ENCODE assay signal across 16 cellular contexts in the genomic region with DNA sequence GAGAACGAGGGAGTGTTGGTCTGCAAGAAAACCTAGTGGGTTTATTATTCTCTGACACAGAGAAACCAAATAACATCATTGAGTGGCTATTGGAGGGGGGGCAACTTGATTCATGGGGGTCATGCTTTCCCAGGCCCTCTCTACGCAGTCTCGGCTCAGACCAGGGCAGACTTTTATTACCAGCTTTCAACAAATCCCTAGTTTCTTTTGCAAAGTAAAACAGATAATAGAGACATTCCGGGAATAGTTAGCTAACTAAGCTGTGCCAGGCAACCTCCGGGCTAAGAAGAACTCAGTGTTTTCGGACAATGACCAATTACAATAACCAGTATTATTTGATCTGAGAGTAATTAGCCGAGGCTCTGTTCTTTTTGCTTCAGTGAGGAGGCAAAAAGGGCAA.
A peak's percentile ranks its signal among the peaks of the same experiment; 100 is the strongest.
DNase-seq lines count a peak whose midpoint lies in the region; ATAC-seq and TF ChIP-seq lines count a peak whose summit lies in the region.
"Had no signal": no experiment of that assay in that cellular context is flagged by ENCODE, and none has a peak within 500 bp of the region (broad histone marks: within the 10 kb centered on the region; RNA-seq: fewer than 3 reads in every experiment).

No MANE protein-coding gene starts in this region.

- POLR2A ChIA-PET in WTC11 (lab: Charles Lee), result no interaction called here

- peaks cover 2% of the 10 kb centered on the region; the same call in 1 of the 2 replicates for H3K9me3 Mint-ChIP-seq in WTC11

- ATAC-seq in WTC11, result peak; percentile 44
- ATAC-seq in GM19351 (IDR thresholded peaks at IDR 0.05; ENCODE audit: unreplicated experiment), result no peak
- ATAC-seq in GM18861 (IDR thresholded peaks at IDR 0.05; ENCODE audit: unreplicated experiment), result no peak
- ATAC-seq in GM19397 (IDR thresholded peaks at IDR 0.05; ENCODE audit: unreplicated experiment), result no peak
- no peak for ATAC-seq in HG03135 (IDR thresholded peaks at IDR 0.05; ENCODE audit: unreplicated experiment)

- TF ChIP-seq CTCF in WTC11 (IDR thresholded peaks at IDR 0.05), result no peak
- no peak for TF ChIP-seq CTCF in fibroblast of villous mesenchyme (IDR thresholded peaks at IDR 0.05; ENCODE audit: insufficient read depth, low read depth, low read length)

- H3K27ac ChIP-seq in substantia nigra (ENCODE audit: low read depth, low read length, poor library complexity, severe bottlenecking), result peak overlapping the region; percentile 60

- no peak overlapping the region for H3K4me3 ChIP-seq in fibroblast of villous mesenchyme (ENCODE audit: low read depth, low read length)

- H3K27me3 Mint-ChIP-seq in WTC11 (ENCODE audit: low read depth), result no peaks in the 10 kb centered on the region

- peaks cover 17% of the 10 kb centered on the region for H3K4me1 Mint-ChIP-seq in WTC11
- H3K4me1 Mint-ChIP-seq: CD4-positive, alpha-beta memory T cell had no signal

- no peak overlapping the region for H3K4me3 Mint-ChIP-seq in WTC11
- H3K4me3 Mint-ChIP-seq: CD4-positive, alpha-beta memory T cell had no signal

- no peaks in the 10 kb centered on the region for H3K36me3 Mint-ChIP-seq in WTC11
- H3K36me3 Mint-ChIP-seq: CD4-positive, alpha-beta memory T cell had no signal

- CTCF ChIA-PET in WTC11 (lab: Charles Lee), result interaction anchor here (0.8 kb wide), 2 partner anchors 12 to 151 kb away, joined by 3 read pairs; no protein-coding TSS in a partner anchor

- DNase-seq in WTC11 (ENCODE audit: low spot score), result no peak
- DNase-seq in fibroblast of villous mesenchyme (ENCODE audit: low read depth), result peak; percentile 66
- DNase-seq in midbrain (lab: John Stamatoyannopoulos, UW), result peak; percentile 2
- peak in 2 of 49 donors; percentile 22 to 26 for DNase-seq in substantia nigra (lab: John Stamatoyannopoulos, UW)
- DNase-seq: BE2C; CD4-positive, alpha-beta memory T cell; DMS79; GF-D8; NCI-H1436 treated with DMSO at 0.1 percent for 48 hours; NCI-H2081; NCI-H510A treated with DMSO at 0.1 percent for 48 hours; SHP77 had no signal

- H3K27ac Mint-ChIP-seq in WTC11, result peak overlapping the region; percentile 75
- H3K27ac Mint-ChIP-seq: CD4-positive, alpha-beta memory T cell had no signal

TF ChIP-seq in WTC11, 78 proteins besides CTCF, POLR2A, EP300 and RAD21 (continues in another document):
- TF ChIP-seq ZNF416 (CRISPR knock-in tag; IDR thresholded peaks at IDR 0.05), result no peak
- no peak for TF ChIP-seq TEAD1 (CRISPR knock-in tag; IDR thresholded peaks at IDR 0.05)
- TF ChIP-seq TEAD4 (CRISPR knock-in tag; IDR thresholded peaks at IDR 0.05), result no peak
- no peak for TF ChIP-seq ZNF232 (CRISPR knock-in tag; IDR thresholded peaks at IDR 0.05)
- TF ChIP-seq, protein P1, sequence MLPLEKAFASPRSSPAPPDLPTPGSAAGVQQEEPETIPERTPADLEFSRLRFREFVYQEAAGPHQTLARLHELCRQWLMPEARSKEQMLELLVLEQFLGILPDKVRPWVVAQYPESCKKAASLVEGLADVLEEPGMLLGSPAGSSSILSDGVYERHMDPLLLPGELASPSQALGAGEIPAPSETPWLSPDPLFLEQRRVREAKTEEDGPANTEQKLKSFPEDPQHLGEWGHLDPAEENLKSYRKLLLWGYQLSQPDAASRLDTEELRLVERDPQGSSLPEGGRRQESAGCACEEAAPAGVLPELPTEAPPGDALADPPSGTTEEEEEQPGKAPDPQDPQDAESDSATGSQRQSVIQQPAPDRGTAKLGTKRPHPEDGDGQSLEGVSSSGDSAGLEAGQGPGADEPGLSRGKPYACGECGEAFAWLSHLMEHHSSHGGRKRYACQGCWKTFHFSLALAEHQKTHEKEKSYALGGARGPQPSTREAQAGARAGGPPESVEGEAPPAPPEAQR (CRISPR knock-in tag; IDR thresholded peaks at IDR 0.05), result no peak
- TF ChIP-seq, protein P2, sequence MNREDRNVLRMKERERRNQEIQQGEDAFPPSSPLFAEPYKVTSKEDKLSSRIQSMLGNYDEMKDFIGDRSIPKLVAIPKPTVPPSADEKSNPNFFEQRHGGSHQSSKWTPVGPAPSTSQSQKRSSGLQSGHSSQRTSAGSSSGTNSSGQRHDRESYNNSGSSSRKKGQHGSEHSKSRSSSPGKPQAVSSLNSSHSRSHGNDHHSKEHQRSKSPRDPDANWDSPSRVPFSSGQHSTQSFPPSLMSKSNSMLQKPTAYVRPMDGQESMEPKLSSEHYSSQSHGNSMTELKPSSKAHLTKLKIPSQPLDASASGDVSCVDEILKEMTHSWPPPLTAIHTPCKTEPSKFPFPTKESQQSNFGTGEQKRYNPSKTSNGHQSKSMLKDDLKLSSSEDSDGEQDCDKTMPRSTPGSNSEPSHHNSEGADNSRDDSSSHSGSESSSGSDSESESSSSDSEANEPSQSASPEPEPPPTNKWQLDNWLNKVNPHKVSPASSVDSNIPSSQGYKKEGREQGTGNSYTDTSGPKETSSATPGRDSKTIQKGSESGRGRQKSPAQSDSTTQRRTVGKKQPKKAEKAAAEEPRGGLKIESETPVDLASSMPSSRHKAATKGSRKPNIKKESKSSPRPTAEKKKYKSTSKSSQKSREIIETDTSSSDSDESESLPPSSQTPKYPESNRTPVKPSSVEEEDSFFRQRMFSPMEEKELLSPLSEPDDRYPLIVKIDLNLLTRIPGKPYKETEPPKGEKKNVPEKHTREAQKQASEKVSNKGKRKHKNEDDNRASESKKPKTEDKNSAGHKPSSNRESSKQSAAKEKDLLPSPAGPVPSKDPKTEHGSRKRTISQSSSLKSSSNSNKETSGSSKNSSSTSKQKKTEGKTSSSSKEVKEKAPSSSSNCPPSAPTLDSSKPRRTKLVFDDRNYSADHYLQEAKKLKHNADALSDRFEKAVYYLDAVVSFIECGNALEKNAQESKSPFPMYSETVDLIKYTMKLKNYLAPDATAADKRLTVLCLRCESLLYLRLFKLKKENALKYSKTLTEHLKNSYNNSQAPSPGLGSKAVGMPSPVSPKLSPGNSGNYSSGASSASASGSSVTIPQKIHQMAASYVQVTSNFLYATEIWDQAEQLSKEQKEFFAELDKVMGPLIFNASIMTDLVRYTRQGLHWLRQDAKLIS (CRISPR knock-in tag; IDR thresholded peaks at IDR 0.05; ENCODE audit: borderline replicate concordance), result no peak
- no peak for TF ChIP-seq SP1 (CRISPR knock-in tag; conservative IDR thresholded peaks at IDR 0.05)
- TF ChIP-seq ZNF317 (CRISPR knock-in tag; IDR thresholded peaks at IDR 0.05; ENCODE audit: borderline replicate concordance, low read depth), result no peak
- TF ChIP-seq NR2C2 (CRISPR knock-in tag; IDR thresholded peaks at IDR 0.05), result no peak
- TF ChIP-seq ZBTB21 (CRISPR knock-in tag; IDR thresholded peaks at IDR 0.05; ENCODE audit: borderline replicate concordance), result no peak
- TF ChIP-seq, protein P3, sequence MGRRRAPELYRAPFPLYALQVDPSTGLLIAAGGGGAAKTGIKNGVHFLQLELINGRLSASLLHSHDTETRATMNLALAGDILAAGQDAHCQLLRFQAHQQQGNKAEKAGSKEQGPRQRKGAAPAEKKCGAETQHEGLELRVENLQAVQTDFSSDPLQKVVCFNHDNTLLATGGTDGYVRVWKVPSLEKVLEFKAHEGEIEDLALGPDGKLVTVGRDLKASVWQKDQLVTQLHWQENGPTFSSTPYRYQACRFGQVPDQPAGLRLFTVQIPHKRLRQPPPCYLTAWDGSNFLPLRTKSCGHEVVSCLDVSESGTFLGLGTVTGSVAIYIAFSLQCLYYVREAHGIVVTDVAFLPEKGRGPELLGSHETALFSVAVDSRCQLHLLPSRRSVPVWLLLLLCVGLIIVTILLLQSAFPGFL (CRISPR knock-in tag; IDR thresholded peaks at IDR 0.05; ENCODE audit: borderline replicate concordance), result no peak
- no peak for TF ChIP-seq ETV6 (CRISPR knock-in tag; IDR thresholded peaks at IDR 0.05)
- no peak for TF ChIP-seq TP53 (CRISPR knock-in tag; IDR thresholded peaks at IDR 0.05)
- TF ChIP-seq, protein P4, sequence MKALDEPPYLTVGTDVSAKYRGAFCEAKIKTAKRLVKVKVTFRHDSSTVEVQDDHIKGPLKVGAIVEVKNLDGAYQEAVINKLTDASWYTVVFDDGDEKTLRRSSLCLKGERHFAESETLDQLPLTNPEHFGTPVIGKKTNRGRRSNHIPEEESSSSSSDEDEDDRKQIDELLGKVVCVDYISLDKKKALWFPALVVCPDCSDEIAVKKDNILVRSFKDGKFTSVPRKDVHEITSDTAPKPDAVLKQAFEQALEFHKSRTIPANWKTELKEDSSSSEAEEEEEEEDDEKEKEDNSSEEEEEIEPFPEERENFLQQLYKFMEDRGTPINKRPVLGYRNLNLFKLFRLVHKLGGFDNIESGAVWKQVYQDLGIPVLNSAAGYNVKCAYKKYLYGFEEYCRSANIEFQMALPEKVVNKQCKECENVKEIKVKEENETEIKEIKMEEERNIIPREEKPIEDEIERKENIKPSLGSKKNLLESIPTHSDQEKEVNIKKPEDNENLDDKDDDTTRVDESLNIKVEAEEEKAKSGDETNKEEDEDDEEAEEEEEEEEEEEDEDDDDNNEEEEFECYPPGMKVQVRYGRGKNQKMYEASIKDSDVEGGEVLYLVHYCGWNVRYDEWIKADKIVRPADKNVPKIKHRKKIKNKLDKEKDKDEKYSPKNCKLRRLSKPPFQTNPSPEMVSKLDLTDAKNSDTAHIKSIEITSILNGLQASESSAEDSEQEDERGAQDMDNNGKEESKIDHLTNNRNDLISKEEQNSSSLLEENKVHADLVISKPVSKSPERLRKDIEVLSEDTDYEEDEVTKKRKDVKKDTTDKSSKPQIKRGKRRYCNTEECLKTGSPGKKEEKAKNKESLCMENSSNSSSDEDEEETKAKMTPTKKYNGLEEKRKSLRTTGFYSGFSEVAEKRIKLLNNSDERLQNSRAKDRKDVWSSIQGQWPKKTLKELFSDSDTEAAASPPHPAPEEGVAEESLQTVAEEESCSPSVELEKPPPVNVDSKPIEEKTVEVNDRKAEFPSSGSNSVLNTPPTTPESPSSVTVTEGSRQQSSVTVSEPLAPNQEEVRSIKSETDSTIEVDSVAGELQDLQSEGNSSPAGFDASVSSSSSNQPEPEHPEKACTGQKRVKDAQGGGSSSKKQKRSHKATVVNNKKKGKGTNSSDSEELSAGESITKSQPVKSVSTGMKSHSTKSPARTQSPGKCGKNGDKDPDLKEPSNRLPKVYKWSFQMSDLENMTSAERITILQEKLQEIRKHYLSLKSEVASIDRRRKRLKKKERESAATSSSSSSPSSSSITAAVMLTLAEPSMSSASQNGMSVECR (CRISPR knock-in tag; IDR thresholded peaks at IDR 0.05; ENCODE audit: borderline replicate concordance), result no peak
- TF ChIP-seq, protein P5, sequence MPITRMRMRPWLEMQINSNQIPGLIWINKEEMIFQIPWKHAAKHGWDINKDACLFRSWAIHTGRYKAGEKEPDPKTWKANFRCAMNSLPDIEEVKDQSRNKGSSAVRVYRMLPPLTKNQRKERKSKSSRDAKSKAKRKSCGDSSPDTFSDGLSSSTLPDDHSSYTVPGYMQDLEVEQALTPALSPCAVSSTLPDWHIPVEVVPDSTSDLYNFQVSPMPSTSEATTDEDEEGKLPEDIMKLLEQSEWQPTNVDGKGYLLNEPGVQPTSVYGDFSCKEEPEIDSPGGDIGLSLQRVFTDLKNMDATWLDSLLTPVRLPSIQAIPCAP (CRISPR knock-in tag; IDR thresholded peaks at IDR 0.05), result no peak
